ENCODE assay signal across 2 cellular contexts in genomic region chr17:55722742-55723487, GRCh38.
A peak's percentile ranks its signal among the peaks of the same experiment; 100 is the strongest.
TF ChIP-seq lines count a peak whose summit lies in the region.

A gene with protein sequence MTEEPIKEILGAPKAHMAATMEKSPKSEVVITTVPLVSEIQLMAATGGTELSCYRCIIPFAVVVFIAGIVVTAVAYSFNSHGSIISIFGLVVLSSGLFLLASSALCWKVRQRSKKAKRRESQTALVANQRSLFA (minus strand): TSS chr17:55722864. CDS start chr17:55721070, 1,794 bp downstream.

TF ChIP-seq in liver, 16 proteins besides CTCF, POLR2A, EP300 and RAD21 (continued from another document):
- peak; percentile 88 to 91 for TF ChIP-seq JUND (IDR thresholded peaks at IDR 0.05)

TF ChIP-seq in HepG2, 621 proteins besides CTCF, POLR2A, EP300 and RAD21 (continued from another document):
- no peak for TF ChIP-seq ZNF646 (CRISPR knock-in tag; IDR thresholded peaks at IDR 0.05)
- TF ChIP-seq ZNF343 (CRISPR knock-in tag; IDR thresholded peaks at IDR 0.05): no peak
- TF ChIP-seq ZNF850 (CRISPR knock-in tag; conservative IDR thresholded peaks at IDR 0.05): no peak
- no peak for TF ChIP-seq POLR2AphosphoS2 (IDR thresholded peaks at IDR 0.05; ENCODE audit: low read depth, low read length)
- no peak for TF ChIP-seq ZNF660 (CRISPR knock-in tag; IDR thresholded peaks at IDR 0.05; ENCODE audit: borderline replicate concordance, low read depth)
- no peak for TF ChIP-seq ZNF777 (CRISPR knock-in tag; IDR thresholded peaks at IDR 0.05)
- no peak for TF ChIP-seq ZBTB21 (CRISPR knock-in tag; IDR thresholded peaks at IDR 0.05)
- no peak for TF ChIP-seq CEBPG (CRISPR knock-in tag; IDR thresholded peaks at IDR 0.05)
- no peak for TF ChIP-seq SMC3 (IDR thresholded peaks at IDR 0.05; ENCODE audit: low read length)
- no peak for TF ChIP-seq ZNF629 (CRISPR knock-in tag; conservative IDR thresholded peaks at IDR 0.05)
- TF ChIP-seq ZNF547 (CRISPR knock-in tag; IDR thresholded peaks at IDR 0.05): no peak
- no peak for TF ChIP-seq RBAK (CRISPR knock-in tag; IDR thresholded peaks at IDR 0.05)
TF ChIP-seq in HepG2: peak in this region for 0.
